ENCODE assay signal across 1 cellular context in the genomic region with DNA sequence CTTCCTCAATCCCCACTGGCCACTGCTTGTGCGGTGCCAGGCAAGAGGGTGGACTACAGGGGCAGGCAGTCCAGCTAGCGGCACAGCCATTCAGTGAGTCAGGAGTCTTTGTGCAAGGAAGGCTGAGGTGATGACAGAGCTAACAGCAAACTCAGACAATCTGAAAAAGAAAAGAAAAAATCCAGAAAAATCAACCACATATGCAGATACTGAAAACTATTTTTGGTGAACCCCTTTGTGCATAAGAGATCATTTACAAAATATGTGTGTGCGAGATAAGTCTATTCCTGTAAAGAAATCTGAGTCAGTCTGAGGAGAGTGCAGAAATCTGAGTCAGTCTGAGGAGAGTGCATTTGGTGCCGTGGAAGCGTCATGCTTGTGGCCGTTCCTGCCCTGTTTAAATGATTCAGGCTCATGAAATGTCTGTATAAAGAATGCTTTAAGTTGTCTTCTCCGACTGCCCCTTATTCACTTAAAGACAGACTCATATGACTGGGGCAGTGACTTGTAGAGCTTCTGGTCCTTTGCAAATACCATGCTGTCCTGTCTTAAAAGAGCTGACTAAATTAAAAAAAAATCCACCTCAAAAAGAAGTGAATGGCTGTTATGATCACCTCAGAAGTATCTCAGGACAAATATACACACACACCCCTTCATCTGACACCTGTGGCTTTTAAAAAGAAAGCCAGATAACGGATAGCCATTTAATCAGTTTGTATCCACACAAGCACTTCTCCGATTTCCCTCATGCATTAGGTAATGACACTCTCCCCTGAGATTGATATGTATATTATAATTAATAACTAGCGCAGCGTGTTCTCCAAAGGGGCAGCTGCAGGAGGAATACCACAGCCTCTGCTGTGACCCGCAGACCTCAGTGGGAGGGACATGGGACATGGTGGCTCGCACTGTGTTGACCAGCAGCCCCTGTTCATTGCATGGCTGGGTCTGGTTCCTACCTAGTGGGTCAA.
A peak's percentile ranks its signal among the peaks of the same experiment; 100 is the strongest.
TF ChIP-seq lines count a peak whose summit lies in the region.

No MANE protein-coding gene starts in this region.

TF ChIP-seq in HEK293, 187 proteins besides CTCF, POLR2A, EP300 and RAD21 (continued from another document and continues in another):
- TF ChIP-seq WT1 (tag by site-specific recombination; IDR thresholded peaks at IDR 0.05) (peak; percentile 70), GLIS1 (tag by site-specific recombination; IDR thresholded peaks at IDR 0.05) (no peak; the same call in 1 of the 2 replicates), ZNF416 (tag by site-specific recombination; IDR thresholded peaks at IDR 0.05) (no peak), ZNF19 (tag by site-specific recombination; IDR thresholded peaks at IDR 0.05; ENCODE audit: low read depth) (no peak), GLIS2 (tag by site-specific recombination; IDR thresholded peaks at IDR 0.05) (no peak; the same call in 1 of the 2 replicates), ZNF514 (tag by site-specific recombination; IDR thresholded peaks at IDR 0.05) (no peak), REPIN1 (tag by site-specific recombination; IDR thresholded peaks at IDR 0.05; ENCODE audit: low read depth) (no peak), ZBTB17 (tag by site-specific recombination; IDR thresholded peaks at IDR 0.05) (peak; percentile 98), ZNF530 (tag by site-specific recombination; IDR thresholded peaks at IDR 0.05; ENCODE audit: low read depth) (no peak), ZNF155 (tag by site-specific recombination; IDR thresholded peaks at IDR 0.05) (no peak), ZNF561 (tag by site-specific recombination; IDR thresholded peaks at IDR 0.05; ENCODE audit: borderline replicate concordance) (no peak), SP2 (tag by site-specific recombination; IDR thresholded peaks at IDR 0.05) (no peak), KLF1 (tag by site-specific recombination; IDR thresholded peaks at IDR 0.05) (peak; percentile 44; the same call in 1 of the 2 replicates), ZNF132 (tag by site-specific recombination; IDR thresholded peaks at IDR 0.05; ENCODE audit: borderline replicate concordance) (no peak), EGR2 (tag by site-specific recombination; IDR thresholded peaks at IDR 0.05; ENCODE audit: low read depth) (no peak), ZNF707 (tag by site-specific recombination; IDR thresholded peaks at IDR 0.05) (no peak), ZNF248 (tag by site-specific recombination; IDR thresholded peaks at IDR 0.05) (no peak), ZBTB1 (tag by site-specific recombination; IDR thresholded peaks at IDR 0.05) (no peak), ZEB2 (tag by site-specific recombination; IDR thresholded peaks at IDR 0.05) (peak; percentile 72), ZNF549 (tag by site-specific recombination; IDR thresholded peaks at IDR 0.05) (no peak), PRDM1 (tag by site-specific recombination; IDR thresholded peaks at IDR 0.05) (peak; percentile 39), ZNF560 (tag by site-specific recombination; IDR thresholded peaks at IDR 0.05; ENCODE audit: borderline replicate concordance) (no peak), SETDB1 (IDR thresholded peaks at IDR 0.05; ENCODE audit: insufficient read length, low read length) (no peak), ZNF223 (tag by site-specific recombination; IDR thresholded peaks at IDR 0.05) (no peak), ZNF292 (tag by site-specific recombination; IDR thresholded peaks at IDR 0.05; ENCODE audit: borderline replicate concordance, low read depth) (no peak), ZBTB49 (tag by site-specific recombination; IDR thresholded peaks at IDR 0.05; ENCODE audit: low read depth) (no peak), ZNF555 (tag by site-specific recombination; conservative IDR thresholded peaks at IDR 0.05) (no peak), ZNF837 (tag by site-specific recombination; IDR thresholded peaks at IDR 0.05) (no peak), ZNF112 (tag by site-specific recombination; IDR thresholded peaks at IDR 0.05) (no peak), PRDM2 (tag by site-specific recombination; IDR thresholded peaks at IDR 0.05; ENCODE audit: borderline replicate concordance) (no peak), ZNF48 (tag by site-specific recombination; IDR thresholded peaks at IDR 0.05) (no peak), KLF16 (tag by site-specific recombination; IDR thresholded peaks at IDR 0.05) (no peak), ZNF629 (tag by site-specific recombination; IDR thresholded peaks at IDR 0.05) (peak; percentile 74), ZNF596 (tag by site-specific recombination; IDR thresholded peaks at IDR 0.05) (no peak), ZNF138 (tag by site-specific recombination; IDR thresholded peaks at IDR 0.05; ENCODE audit: borderline replicate concordance) (no peak), ZNF214 (tag by site-specific recombination; IDR thresholded peaks at IDR 0.05; ENCODE audit: borderline replicate concordance) (no peak), ZNF10 (tag by site-specific recombination; IDR thresholded peaks at IDR 0.05) (peak; percentile 47; the same call in 1 of the 2 replicates), ZNF341 (tag by site-specific recombination; IDR thresholded peaks at IDR 0.05; ENCODE audit: low read depth) (peak; percentile 91), ZNF792 (tag by site-specific recombination; IDR thresholded peaks at IDR 0.05) (no peak), ZNF610 (tag by site-specific recombination; IDR thresholded peaks at IDR 0.05; ENCODE audit: borderline replicate concordance) (no peak), ZFHX2 (tag by site-specific recombination; conservative IDR thresholded peaks at IDR 0.05) (no peak), ZNF423 (tag by site-specific recombination; IDR thresholded peaks at IDR 0.05) (no peak), ZNF843 (tag by site-specific recombination; IDR thresholded peaks at IDR 0.05) (peak; percentile 90), ZSCAN30 (tag by site-specific recombination; IDR thresholded peaks at IDR 0.05) (0 out of 2 replicates have a peak, but pooled peaks have one; percentile 9), ZFP37 (tag by site-specific recombination; IDR thresholded peaks at IDR 0.05) (peak; percentile 44; the same call in 1 of the 2 replicates), ZNF2 (tag by site-specific recombination; IDR thresholded peaks at IDR 0.05) (no peak; the same call in 1 of the 2 replicates)
- TF ChIP-seq, protein P1, sequence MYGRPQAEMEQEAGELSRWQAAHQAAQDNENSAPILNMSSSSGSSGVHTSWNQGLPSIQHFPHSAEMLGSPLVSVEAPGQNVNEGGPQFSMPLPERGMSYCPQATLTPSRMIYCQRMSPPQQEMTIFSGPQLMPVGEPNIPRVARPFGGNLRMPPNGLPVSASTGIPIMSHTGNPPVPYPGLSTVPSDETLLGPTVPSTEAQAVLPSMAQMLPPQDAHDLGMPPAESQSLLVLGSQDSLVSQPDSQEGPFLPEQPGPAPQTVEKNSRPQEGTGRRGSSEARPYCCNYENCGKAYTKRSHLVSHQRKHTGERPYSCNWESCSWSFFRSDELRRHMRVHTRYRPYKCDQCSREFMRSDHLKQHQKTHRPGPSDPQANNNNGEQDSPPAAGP (tag by site-specific recombination; IDR thresholded peaks at IDR 0.05), result peak; percentile 49
- TF ChIP-seq, protein P2, sequence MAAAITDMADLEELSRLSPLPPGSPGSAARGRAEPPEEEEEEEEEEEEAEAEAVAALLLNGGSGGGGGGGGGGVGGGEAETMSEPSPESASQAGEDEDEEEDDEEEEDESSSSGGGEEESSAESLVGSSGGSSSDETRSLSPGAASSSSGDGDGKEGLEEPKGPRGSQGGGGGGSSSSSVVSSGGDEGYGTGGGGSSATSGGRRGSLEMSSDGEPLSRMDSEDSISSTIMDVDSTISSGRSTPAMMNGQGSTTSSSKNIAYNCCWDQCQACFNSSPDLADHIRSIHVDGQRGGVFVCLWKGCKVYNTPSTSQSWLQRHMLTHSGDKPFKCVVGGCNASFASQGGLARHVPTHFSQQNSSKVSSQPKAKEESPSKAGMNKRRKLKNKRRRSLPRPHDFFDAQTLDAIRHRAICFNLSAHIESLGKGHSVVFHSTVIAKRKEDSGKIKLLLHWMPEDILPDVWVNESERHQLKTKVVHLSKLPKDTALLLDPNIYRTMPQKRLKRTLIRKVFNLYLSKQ (tag by site-specific recombination; IDR thresholded peaks at IDR 0.05; ENCODE audit: borderline replicate concordance), result no peak
- TF ChIP-seq, protein P3, sequence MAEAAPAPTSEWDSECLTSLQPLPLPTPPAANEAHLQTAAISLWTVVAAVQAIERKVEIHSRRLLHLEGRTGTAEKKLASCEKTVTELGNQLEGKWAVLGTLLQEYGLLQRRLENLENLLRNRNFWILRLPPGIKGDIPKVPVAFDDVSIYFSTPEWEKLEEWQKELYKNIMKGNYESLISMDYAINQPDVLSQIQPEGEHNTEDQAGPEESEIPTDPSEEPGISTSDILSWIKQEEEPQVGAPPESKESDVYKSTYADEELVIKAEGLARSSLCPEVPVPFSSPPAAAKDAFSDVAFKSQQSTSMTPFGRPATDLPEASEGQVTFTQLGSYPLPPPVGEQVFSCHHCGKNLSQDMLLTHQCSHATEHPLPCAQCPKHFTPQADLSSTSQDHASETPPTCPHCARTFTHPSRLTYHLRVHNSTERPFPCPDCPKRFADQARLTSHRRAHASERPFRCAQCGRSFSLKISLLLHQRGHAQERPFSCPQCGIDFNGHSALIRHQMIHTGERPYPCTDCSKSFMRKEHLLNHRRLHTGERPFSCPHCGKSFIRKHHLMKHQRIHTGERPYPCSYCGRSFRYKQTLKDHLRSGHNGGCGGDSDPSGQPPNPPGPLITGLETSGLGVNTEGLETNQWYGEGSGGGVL (tag by site-specific recombination; IDR thresholded peaks at IDR 0.05), result no peak
- TF ChIP-seq, protein P4, sequence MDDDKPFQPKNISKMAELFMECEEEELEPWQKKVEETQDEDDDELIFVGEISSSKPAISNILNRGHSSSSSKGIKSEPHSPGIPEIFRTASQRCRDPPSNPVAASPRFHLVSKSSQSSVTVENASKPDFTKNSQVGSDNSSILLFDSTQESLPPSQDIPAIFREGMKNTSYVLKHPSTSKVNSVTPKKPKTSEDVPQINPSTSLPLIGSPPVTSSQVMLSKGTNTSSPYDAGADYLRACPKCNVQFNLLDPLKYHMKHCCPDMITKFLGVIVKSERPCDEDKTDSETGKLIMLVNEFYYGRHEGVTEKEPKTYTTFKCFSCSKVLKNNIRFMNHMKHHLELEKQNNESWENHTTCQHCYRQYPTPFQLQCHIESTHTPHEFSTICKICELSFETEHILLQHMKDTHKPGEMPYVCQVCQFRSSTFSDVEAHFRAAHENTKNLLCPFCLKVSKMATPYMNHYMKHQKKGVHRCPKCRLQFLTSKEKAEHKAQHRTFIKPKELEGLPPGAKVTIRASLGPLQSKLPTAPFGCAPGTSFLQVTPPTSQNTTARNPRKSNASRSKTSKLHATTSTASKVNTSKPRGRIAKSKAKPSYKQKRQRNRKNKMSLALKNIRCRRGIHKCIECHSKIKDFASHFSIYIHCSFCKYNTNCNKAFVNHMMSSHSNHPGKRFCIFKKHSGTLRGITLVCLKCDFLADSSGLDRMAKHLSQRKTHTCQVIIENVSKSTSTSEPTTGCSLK (tag by site-specific recombination; IDR thresholded peaks at IDR 0.05), result no peak
